In genomic region chr10:5528989-5529701, GRCh38 we compare ENCODE assay signal across 29 cellular contexts. TPM values are rescaled to one million over a fixed set of nuclear protein-coding genes. Genes with fewer than 3 reads are reported as not detected.
DNase-seq lines count a peak whose midpoint lies in the region; ATAC-seq and TF ChIP-seq lines count a peak whose summit lies in the region.
"Had no signal": no experiment of that assay in that cellular context is flagged by ENCODE, and none has a peak within 500 bp of the region (broad histone marks: within the 10 kb centered on the region; RNA-seq: fewer than 3 reads in every experiment).

No MANE protein-coding gene starts in this region.

- intact Hi-C loops in tibial artery (cut with DNase I; ENCODE audit: low total_unique reads), result loop anchor here (5.0 kb wide), 1 partner anchor 67 kb away; no protein-coding TSS in a partner anchor

- H3K36me3 ChIP-seq in tibial artery, result no peaks in the 10 kb centered on the region
- H3K36me3 ChIP-seq: adrenal gland, BLaER1, pancreas had no signal

- H3K4me3 ChIP-seq in coronary artery, result no peak overlapping the region
- no peak overlapping the region for H3K4me3 ChIP-seq in tibial artery
- H3K4me3 ChIP-seq: A549, adrenal gland, BLaER1, pancreas had no signal

- no peaks in the 10 kb centered on the region for H3K4me1 Mint-ChIP-seq in activated T-cell treated with anti-CD3 and anti-CD28 coated beads, Interleukin-2, amount 50 U/mL, for 4 hours (ENCODE audit: low read depth)
- no peaks in the 10 kb centered on the region for H3K4me1 Mint-ChIP-seq in activated T-cell treated with anti-CD3 and anti-CD28 coated beads, Interleukin-2, amount 50 U/mL, for 72 hours (ENCODE audit: low read depth)
- H3K4me1 Mint-ChIP-seq in nephron (peaks cover 57% of the 10 kb centered on the region), HFFc6 (ENCODE audit: low read depth) (no peaks in the 10 kb centered on the region)

- DNase-seq in activated T-cell treated with anti-CD3 and anti-CD28 coated beads, Interleukin-2, amount 50 U/mL, for 4 hours, result peak; percentile 1
- no peak for DNase-seq in activated T-cell treated with anti-CD3 and anti-CD28 coated beads, Interleukin-2, amount 50 U/mL, for 72 hours
- DNase-seq in coronary artery (ENCODE audit: low spot score), result peak; percentile 68
- DNase-seq in tibial artery, result peak; percentile 13 to 59
- no peak for DNase-seq in RKO (ENCODE audit: low spot score)
- no peak for DNase-seq in HFFc6
- no peak for DNase-seq in NCI-H2107 (lab: John Stamatoyannopoulos, UW)
- DNase-seq: activated CD4-positive, CD25-positive, alpha-beta regulatory T cell; adrenal gland; Calu3; EL; foreskin melanocyte; Kasumi-1; kidney; NCI-H1092 treated with DMSO at 0.1 percent for 48 hours; NCI-H2081; RPMI8226; stimulated activated CD4-positive, alpha-beta T cell treated with anti-CD3 and anti-CD28 coated beads, Interleukin-1b, Interleukin-23, amount 100 ng/mL, for 48 hours; stimulated activated naive CD4-positive, alpha-beta T cell treated with Interleukin-2 at 50 U/mL for 16 hours; T-helper 9 cell had no signal

- no peak overlapping the region for H3K4me3 Mint-ChIP-seq in activated T-cell treated with anti-CD3 and anti-CD28 coated beads, Interleukin-2, amount 50 U/mL, for 4 hours
- H3K4me3 Mint-ChIP-seq in activated T-cell treated with anti-CD3 and anti-CD28 coated beads, Interleukin-2, amount 50 U/mL, for 72 hours, result no peak overlapping the region
- no peak overlapping the region for H3K4me3 Mint-ChIP-seq in nephron
- no peak overlapping the region for H3K4me3 Mint-ChIP-seq in HFFc6

- no peak for ATAC-seq in activated T-cell treated with anti-CD3 and anti-CD28 coated beads, Interleukin-2, amount 50 U/mL, for 4 hours
- ATAC-seq in activated T-cell treated with anti-CD3 and anti-CD28 coated beads, Interleukin-2, amount 50 U/mL, for 72 hours (replicated peaks in 1 of 2), result no peak
- ATAC-seq: A549, HCT116 had no signal

- H3K27ac ChIP-seq in coronary artery, result peak overlapping the region; percentile 36 to 66
- H3K27ac ChIP-seq in tibial artery, result peak overlapping the region; percentile 69
- H3K27ac ChIP-seq: A549, adrenal gland, BLaER1, pancreas had no signal

- no peak for TF ChIP-seq CTCF in coronary artery (IDR thresholded peaks at IDR 0.05)
- TF ChIP-seq CTCF in nephron (IDR thresholded peaks at IDR 0.05; ENCODE audit: unreplicated experiment in 3 of 3), result no peak
- TF ChIP-seq CTCF in tibial artery (IDR thresholded peaks at IDR 0.05), result no peak
- TF ChIP-seq CTCF in HFFc6 (IDR thresholded peaks at IDR 0.05), result no peak

- H3K4me1 ChIP-seq in tibial artery, result peaks cover 0 to 65% (median 37%) of the 10 kb centered on the region in 4 donors
- H3K4me1 ChIP-seq: A549, adrenal gland, pancreas had no signal

- H3K36me3 Mint-ChIP-seq in activated T-cell treated with anti-CD3 and anti-CD28 coated beads, Interleukin-2, amount 50 U/mL, for 4 hours (ENCODE audit: insufficient read depth), result no peaks in the 10 kb centered on the region
- no peaks in the 10 kb centered on the region for H3K36me3 Mint-ChIP-seq in activated T-cell treated with anti-CD3 and anti-CD28 coated beads, Interleukin-2, amount 50 U/mL, for 72 hours (ENCODE audit: insufficient read depth in 2 of 2)
- H3K36me3 Mint-ChIP-seq in nephron (ENCODE audit: low read depth) (no peaks in the 10 kb centered on the region), HFFc6 (ENCODE audit: low read depth) (no peaks in the 10 kb centered on the region)

- no peaks in the 10 kb centered on the region for H3K9me3 Mint-ChIP-seq in activated T-cell treated with anti-CD3 and anti-CD28 coated beads, Interleukin-2, amount 50 U/mL, for 4 hours
- H3K9me3 Mint-ChIP-seq in activated T-cell treated with anti-CD3 and anti-CD28 coated beads, Interleukin-2, amount 50 U/mL, for 72 hours, result no peaks in the 10 kb centered on the region
- peaks cover 4% of the 10 kb centered on the region for H3K9me3 Mint-ChIP-seq in nephron
- no peaks in the 10 kb centered on the region for H3K9me3 Mint-ChIP-seq in HFFc6
- H3K9me3 Mint-ChIP-seq: activated T-helper 2 cell treated with anti-CD3 and anti-CD28 coated beads, Interferon-gamma antibody, Interleukin-2, Interleukin-4, amounts not matched to agents 10 μg/mL and 5 μg/mL and 100 μg/mL, durations not matched to agents 14 hours and 24 hours and 36 hours had no signal

- peaks cover 2% of the 10 kb centered on the region for H3K27me3 Mint-ChIP-seq in activated T-cell treated with anti-CD3 and anti-CD28 coated beads, Interleukin-2, amount 50 U/mL, for 4 hours (ENCODE audit: low read depth)
- no peaks in the 10 kb centered on the region for H3K27me3 Mint-ChIP-seq in activated T-cell treated with anti-CD3 and anti-CD28 coated beads, Interleukin-2, amount 50 U/mL, for 72 hours (ENCODE audit: low read depth)
- H3K27me3 Mint-ChIP-seq in nephron (ENCODE audit: low read depth) (peaks cover 4% of the 10 kb centered on the region), HFFc6 (ENCODE audit: insufficient read depth) (peaks cover 12% of the 10 kb centered on the region)

- H3K27ac Mint-ChIP-seq in activated T-cell treated with anti-CD3 and anti-CD28 coated beads, Interleukin-2, amount 50 U/mL, for 72 hours, result no peak overlapping the region
- peak overlapping the region in 2 of 3 experiments; percentile 56 to 71 for H3K27ac Mint-ChIP-seq in nephron
- H3K27ac Mint-ChIP-seq in HFFc6, result no peak overlapping the region
- H3K27ac Mint-ChIP-seq: activated T-helper 2 cell treated with anti-CD3 and anti-CD28 coated beads, Interferon-gamma antibody, Interleukin-2, Interleukin-4, amounts not matched to agents 10 μg/mL and 5 μg/mL and 100 μg/mL, durations not matched to agents 14 hours and 24 hours and 36 hours had no signal

- no peaks in the 10 kb centered on the region for H3K9me3 ChIP-seq in tibial artery
- H3K9me3 ChIP-seq: A549, adrenal gland, BLaER1, pancreas had no signal

- no peaks in the 10 kb centered on the region for H3K27me3 ChIP-seq in tibial artery
- H3K27me3 ChIP-seq: adrenal gland, BLaER1, pancreas had no signal

RNA-seq across cellular contexts. Expression of gene CALML3, which starts 4.4 kb away (rescaled TPM):
- not detected for total RNA-seq in activated T-cell treated with anti-CD3 and anti-CD28 coated beads, Interleukin-2, amount 50 U/mL, for 4 hours
- not detected for total RNA-seq in activated T-cell treated with anti-CD3 and anti-CD28 coated beads, Interleukin-2, amount 50 U/mL, for 72 hours
- total RNA-seq in HFFc6 (2021; fragmentation: NEBNext Ultra II Directional; extraction: Animal tissue kit (Norgen Biotek cat#: 25700)), result not detected
- total RNA-seq: activated T-helper 2 cell treated with anti-CD3 and anti-CD28 coated beads, Interferon-gamma antibody, Interleukin-2, Interleukin-4, amounts not matched to agents 10 μg/mL and 5 μg/mL and 100 μg/mL, durations not matched to agents 14 hours and 24 hours and 36 hours; adrenal gland; Calu3; dermis microvascular lymphatic vessel endothelial cell; kidney; NCI-H460; pancreas; ureter had no signal

RNA-seq across cellular contexts. Expression of gene CALML5, which starts 29.8 kb away (rescaled TPM):
- total RNA-seq in activated T-cell treated with anti-CD3 and anti-CD28 coated beads, Interleukin-2, amount 50 U/mL, for 4 hours, result not detected
- not detected for total RNA-seq in activated T-cell treated with anti-CD3 and anti-CD28 coated beads, Interleukin-2, amount 50 U/mL, for 72 hours
- total RNA-seq in HFFc6 (2021; fragmentation: NEBNext Ultra II Directional; extraction: Animal tissue kit (Norgen Biotek cat#: 25700)), result not detected
- total RNA-seq: activated T-helper 2 cell treated with anti-CD3 and anti-CD28 coated beads, Interferon-gamma antibody, Interleukin-2, Interleukin-4, amounts not matched to agents 10 μg/mL and 5 μg/mL and 100 μg/mL, durations not matched to agents 14 hours and 24 hours and 36 hours; adrenal gland; Calu3; dermis microvascular lymphatic vessel endothelial cell; kidney; NCI-H460; pancreas; ureter had no signal

Comparison
In these comparisons a context has a peak if more than half of its experiments do, and no peak if none do; other contexts are left out.
1. DNase-seq: peak in activated T-cell treated with anti-CD3 and anti-CD28 coated beads, Interleukin-2, amount 50 U/mL, for 4 hours (single experiment), coronary artery (single experiment) and tibial artery (2 of 2); none in activated T-cell treated with anti-CD3 and anti-CD28 coated beads, Interleukin-2, amount 50 U/mL, for 72 hours (0 of 2), RKO (single experiment), HFFc6 (single experiment) and NCI-H2107 (single experiment).
2. H3K27ac Mint-ChIP-seq: peak in nephron (2 of 3); none in activated T-cell treated with anti-CD3 and anti-CD28 coated beads, Interleukin-2, amount 50 U/mL, for 72 hours (single experiment) and HFFc6 (single experiment).